In the genomic region with DNA sequence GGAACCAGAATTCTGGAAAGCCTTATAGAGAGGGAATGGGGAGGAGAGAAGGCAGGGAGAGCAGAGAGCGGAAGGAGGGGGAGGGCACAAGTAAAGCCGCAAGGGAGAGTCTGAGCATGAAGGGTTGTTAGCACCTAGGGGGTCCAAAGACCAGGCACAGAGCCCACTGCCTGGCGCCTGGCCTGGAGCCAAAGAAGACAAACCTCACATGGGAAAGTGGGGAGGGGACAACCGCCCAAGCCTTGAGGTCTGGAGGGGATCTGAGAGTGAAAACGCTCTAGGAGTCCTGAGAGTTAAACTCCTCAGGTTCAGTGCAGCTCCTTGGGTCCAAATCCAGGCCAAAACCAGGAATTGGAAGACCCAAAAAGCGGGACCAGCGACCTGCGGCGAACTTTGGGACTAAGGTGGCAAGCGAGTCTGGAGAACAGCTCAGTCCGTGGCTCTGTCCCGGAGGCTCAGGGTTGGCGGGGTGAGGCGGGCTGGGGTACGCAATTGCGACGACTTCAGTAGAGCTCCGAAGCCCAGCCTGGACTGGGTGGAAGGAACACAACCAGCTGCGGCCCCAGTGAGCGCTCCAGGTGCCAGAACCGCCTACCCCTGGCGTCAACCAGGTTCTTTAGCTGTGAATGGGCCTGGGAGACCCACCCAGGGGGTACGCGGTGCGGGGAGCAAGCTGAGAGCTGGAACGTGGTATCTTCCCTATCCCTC, we compare ENCODE assay signal across 1 cellular context.
TF ChIP-seq lines count a peak whose summit lies in the region.

No MANE protein-coding gene starts in this region.

TF ChIP-seq in HepG2, 621 proteins besides CTCF, POLR2A, EP300 and RAD21:
- 0 out of 2 replicates have a peak, but pooled peaks have one; percentile 15 for TF ChIP-seq ZNF749 (CRISPR knock-in tag; IDR thresholded peaks at IDR 0.05; ENCODE audit: borderline replicate concordance)
- no peak for TF ChIP-seq ZBTB38 (CRISPR knock-in tag; IDR thresholded peaks at IDR 0.05)
- TF ChIP-seq ISX (CRISPR knock-in tag; conservative IDR thresholded peaks at IDR 0.05) = no peak
- TF ChIP-seq DR1 (CRISPR knock-in tag; IDR thresholded peaks at IDR 0.05) = 0 out of 2 replicates have a peak, but pooled peaks have one; percentile 26
- TF ChIP-seq CENPT (CRISPR knock-in tag; IDR thresholded peaks at IDR 0.05; ENCODE audit: low read depth) = no peak
- no peak for TF ChIP-seq GLMP (CRISPR knock-in tag; IDR thresholded peaks at IDR 0.05; ENCODE audit: borderline replicate concordance)
- 0 out of 2 replicates have a peak, but pooled peaks have one; percentile 41 for TF ChIP-seq ZNF850 (CRISPR knock-in tag; conservative IDR thresholded peaks at IDR 0.05)
- TF ChIP-seq SMYD3 (CRISPR knock-in tag; IDR thresholded peaks at IDR 0.05) = no peak
- no peak for TF ChIP-seq FOSL1 (CRISPR knock-in tag; IDR thresholded peaks at IDR 0.05; ENCODE audit: borderline replicate concordance)
- no peak for TF ChIP-seq ZNF460 (CRISPR knock-in tag; IDR thresholded peaks at IDR 0.05; ENCODE audit: borderline replicate concordance)
- TF ChIP-seq ASH2L (IDR thresholded peaks at IDR 0.05; ENCODE audit: insufficient read length, low read depth, low read length) = peak; percentile 22
- TF ChIP-seq ZNF20 (CRISPR knock-in tag; IDR thresholded peaks at IDR 0.05) = no peak
- 0 out of 2 replicates have a peak, but pooled peaks have one; percentile 37 for TF ChIP-seq ZNF619 (CRISPR knock-in tag; IDR thresholded peaks at IDR 0.05)
- TF ChIP-seq TRIM24 (CRISPR knock-in tag; IDR thresholded peaks at IDR 0.05) = no peak
- 0 out of 2 replicates have a peak, but pooled peaks have one; percentile 62 for TF ChIP-seq SRY (CRISPR knock-in tag; IDR thresholded peaks at IDR 0.05)
- no peak for TF ChIP-seq ZSCAN30 (CRISPR knock-in tag; IDR thresholded peaks at IDR 0.05)
- TF ChIP-seq, protein P1, sequence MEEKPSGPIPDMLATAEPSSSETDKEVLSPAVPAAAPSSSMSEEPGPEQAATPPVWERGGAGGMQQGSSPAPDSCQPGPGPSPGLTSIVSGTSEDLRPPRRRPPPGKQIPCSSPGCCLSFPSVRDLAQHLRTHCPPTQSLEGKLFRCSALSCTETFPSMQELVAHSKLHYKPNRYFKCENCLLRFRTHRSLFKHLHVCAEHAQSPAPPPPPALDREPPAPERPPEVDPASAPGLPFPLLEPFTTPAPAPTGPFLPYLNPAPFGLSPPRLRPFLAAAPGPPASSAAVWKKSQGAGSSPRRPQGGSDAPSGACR (CRISPR knock-in tag; IDR thresholded peaks at IDR 0.05) = no peak
- no peak for TF ChIP-seq FOXO4 (CRISPR knock-in tag; conservative IDR thresholded peaks at IDR 0.05)
- TF ChIP-seq BORCS8-MEF2B (CRISPR knock-in tag; IDR thresholded peaks at IDR 0.05) = no peak
- TF ChIP-seq ZSCAN21 (CRISPR knock-in tag; IDR thresholded peaks at IDR 0.05; ENCODE audit: borderline replicate concordance) = 0 out of 2 replicates have a peak, but pooled peaks have one; percentile 25
- no peak for TF ChIP-seq ZNF720 (CRISPR knock-in tag; IDR thresholded peaks at IDR 0.05)
- TF ChIP-seq, protein P2, sequence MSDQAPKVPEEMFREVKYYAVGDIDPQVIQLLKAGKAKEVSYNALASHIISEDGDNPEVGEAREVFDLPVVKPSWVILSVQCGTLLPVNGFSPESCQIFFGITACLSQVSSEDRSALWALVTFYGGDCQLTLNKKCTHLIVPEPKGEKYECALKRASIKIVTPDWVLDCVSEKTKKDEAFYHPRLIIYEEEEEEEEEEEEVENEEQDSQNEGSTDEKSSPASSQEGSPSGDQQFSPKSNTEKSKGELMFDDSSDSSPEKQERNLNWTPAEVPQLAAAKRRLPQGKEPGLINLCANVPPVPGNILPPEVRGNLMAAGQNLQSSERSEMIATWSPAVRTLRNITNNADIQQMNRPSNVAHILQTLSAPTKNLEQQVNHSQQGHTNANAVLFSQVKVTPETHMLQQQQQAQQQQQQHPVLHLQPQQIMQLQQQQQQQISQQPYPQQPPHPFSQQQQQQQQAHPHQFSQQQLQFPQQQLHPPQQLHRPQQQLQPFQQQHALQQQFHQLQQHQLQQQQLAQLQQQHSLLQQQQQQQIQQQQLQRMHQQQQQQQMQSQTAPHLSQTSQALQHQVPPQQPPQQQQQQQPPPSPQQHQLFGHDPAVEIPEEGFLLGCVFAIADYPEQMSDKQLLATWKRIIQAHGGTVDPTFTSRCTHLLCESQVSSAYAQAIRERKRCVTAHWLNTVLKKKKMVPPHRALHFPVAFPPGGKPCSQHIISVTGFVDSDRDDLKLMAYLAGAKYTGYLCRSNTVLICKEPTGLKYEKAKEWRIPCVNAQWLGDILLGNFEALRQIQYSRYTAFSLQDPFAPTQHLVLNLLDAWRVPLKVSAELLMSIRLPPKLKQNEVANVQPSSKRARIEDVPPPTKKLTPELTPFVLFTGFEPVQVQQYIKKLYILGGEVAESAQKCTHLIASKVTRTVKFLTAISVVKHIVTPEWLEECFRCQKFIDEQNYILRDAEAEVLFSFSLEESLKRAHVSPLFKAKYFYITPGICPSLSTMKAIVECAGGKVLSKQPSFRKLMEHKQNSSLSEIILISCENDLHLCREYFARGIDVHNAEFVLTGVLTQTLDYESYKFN (CRISPR knock-in tag; conservative IDR thresholded peaks at IDR 0.05) = 0 out of 2 replicates have a peak, but pooled peaks have one; percentile 16
- TF ChIP-seq ZNF605 (CRISPR knock-in tag; IDR thresholded peaks at IDR 0.05) = 0 out of 2 replicates have a peak, but pooled peaks have one; percentile 2
- no peak for TF ChIP-seq CBX1 (IDR thresholded peaks at IDR 0.05; ENCODE audit: low read depth)
- TF ChIP-seq ZNF224 (CRISPR knock-in tag; IDR thresholded peaks at IDR 0.05) = no peak
- no peak for TF ChIP-seq ZNF547 (CRISPR knock-in tag; IDR thresholded peaks at IDR 0.05)
- no peak for TF ChIP-seq PHF5A (CRISPR knock-in tag; IDR thresholded peaks at IDR 0.05; ENCODE audit: low read depth, unreplicated experiment)
- no peak for TF ChIP-seq PTBP1 (IDR thresholded peaks at IDR 0.05; ENCODE audit: low read depth, low read length, poor library complexity, severe bottlenecking)
- 0 out of 2 replicates have a peak, but pooled peaks have one; percentile 30 for TF ChIP-seq NRL (CRISPR knock-in tag; IDR thresholded peaks at IDR 0.05; ENCODE audit: borderline replicate concordance)
- TF ChIP-seq JUN (CRISPR knock-in tag; IDR thresholded peaks at IDR 0.05) = no peak
- TF ChIP-seq ZNF703 (CRISPR knock-in tag; IDR thresholded peaks at IDR 0.05; ENCODE audit: borderline replicate concordance) = peak; percentile 22; the same call in 1 of the 2 replicates
- 0 out of 2 replicates have a peak, but pooled peaks have one; percentile 17 for TF ChIP-seq MYPOP (CRISPR knock-in tag; IDR thresholded peaks at IDR 0.05)
- no peak for TF ChIP-seq ZNF451 (CRISPR knock-in tag; IDR thresholded peaks at IDR 0.05)
- TF ChIP-seq ZNF350 (CRISPR knock-in tag; IDR thresholded peaks at IDR 0.05; ENCODE audit: borderline replicate concordance, low read depth) = peak; percentile 39; the same call in 1 of the 2 replicates
- no peak for TF ChIP-seq BCL6 (CRISPR knock-in tag; IDR thresholded peaks at IDR 0.05)
- no peak for TF ChIP-seq HHEX (CRISPR knock-in tag; IDR thresholded peaks at IDR 0.05)
- no peak for TF ChIP-seq ZNF678 (CRISPR knock-in tag; IDR thresholded peaks at IDR 0.05)
- no peak for TF ChIP-seq ZBTB46 (CRISPR knock-in tag; IDR thresholded peaks at IDR 0.05; ENCODE audit: borderline replicate concordance)
